ENCODE assay signal across 8 cellular contexts in the genomic region with DNA sequence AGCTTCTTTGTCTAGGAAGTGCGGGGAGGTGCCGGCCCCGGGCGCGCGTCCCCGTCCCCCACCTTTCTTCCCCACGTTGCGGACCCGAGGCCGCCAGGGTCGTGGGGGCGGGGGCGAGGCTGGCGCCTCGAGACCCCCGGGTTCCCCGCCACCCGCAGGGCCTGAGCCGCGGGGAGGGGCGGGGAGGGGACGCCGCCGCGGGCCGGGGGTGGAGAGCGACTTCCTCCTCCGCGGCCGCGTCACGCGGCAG. TPM values are rescaled to one million over a fixed set of nuclear protein-coding genes. Genes with fewer than 3 reads are reported as not detected.
DNase-seq lines count a peak whose midpoint lies in the region; ATAC-seq and TF ChIP-seq lines count a peak whose summit lies in the region.

No MANE protein-coding gene starts in this region.

- no peak overlapping the region for H3K27ac Mint-ChIP-seq in activated T-cell treated with anti-CD3 and anti-CD28 coated beads, Interleukin-2, amount 50 U/mL, for 72 hours

- H3K27me3 ChIP-seq in lower lobe of right lung (ENCODE audit: low read depth) (peaks cover under 1% of the 10 kb centered on the region), upper lobe of left lung (no peaks in the 10 kb centered on the region)

- H3K4me3 ChIP-seq in astrocyte of the cerebellum (ENCODE audit: low read depth, low read length) (peak overlapping the region; percentile 68), lower lobe of right lung (peak overlapping the region; percentile 94), upper lobe of left lung (peak overlapping the region; percentile 69 to 92 (median 83))

- ATAC-seq in activated T-cell treated with anti-CD3 and anti-CD28 coated beads, Interleukin-2, amount 50 U/mL, for 72 hours (replicated peaks in 1 of 2) = peak in 1 of 2 donors; percentile 2
- ATAC-seq in lower lobe of right lung = no peak
- ATAC-seq in upper lobe of left lung (ENCODE audit: low FRiP score in 2 of 2) = no peak
- no peak for ATAC-seq in HG02970 (IDR thresholded peaks at IDR 0.05; ENCODE audit: low FRiP score, unreplicated experiment)
- ATAC-seq in HG03025 (IDR thresholded peaks at IDR 0.05; ENCODE audit: low FRiP score, unreplicated experiment) = no peak

- peak overlapping the region; percentile 100 for H3K27ac ChIP-seq in lower lobe of right lung
- H3K27ac ChIP-seq in upper lobe of left lung = peak overlapping the region; percentile 98 to 100 (median 99)

- 0% methylated on average over 24 of the region's 34 CpGs; no CpG with 5 or more reads in 1 of the 2 donors for WGBS in upper lobe of left lung, 2 donors

- H3K27me3 Mint-ChIP-seq in activated T-cell treated with anti-CD3 and anti-CD28 coated beads, Interleukin-2, amount 50 U/mL, for 72 hours (ENCODE audit: low read depth) = no peaks in the 10 kb centered on the region

- DNase-seq in activated T-cell treated with anti-CD3 and anti-CD28 coated beads, Interleukin-2, amount 50 U/mL, for 72 hours = no peak
- DNase-seq in activated T-cell treated with anti-CD3 and anti-CD28 coated beads for 4 hours (no peak), astrocyte of the cerebellum (ENCODE audit: low read depth) (no peak), lower lobe of right lung (no peak), upper lobe of left lung (no peak), putamen (ENCODE audit: low spot score) (no peak)

- H3K4me1 Mint-ChIP-seq in activated T-cell treated with anti-CD3 and anti-CD28 coated beads, Interleukin-2, amount 50 U/mL, for 72 hours (ENCODE audit: low read depth) = peaks cover 35% of the 10 kb centered on the region

- TF ChIP-seq POLR2A in upper lobe of left lung (IDR thresholded peaks at IDR 0.05) = no peak

- H3K9me3 ChIP-seq in lower lobe of right lung (no peaks in the 10 kb centered on the region), upper lobe of left lung (no peaks in the 10 kb centered on the region)

- peaks cover 27 to 29% of the 10 kb centered on the region in 2 donors for H3K36me3 Mint-ChIP-seq in activated T-cell treated with anti-CD3 and anti-CD28 coated beads, Interleukin-2, amount 50 U/mL, for 72 hours (ENCODE audit: insufficient read depth in 2 of 2)

- H3K36me3 ChIP-seq in lower lobe of right lung (peaks cover 24% of the 10 kb centered on the region), upper lobe of left lung (peaks cover 8 to 28% (median 19%) of the 10 kb centered on the region in 4 donors)

- TF ChIP-seq CTCF in astrocyte of the cerebellum (IDR thresholded peaks at IDR 0.05; ENCODE audit: low read depth, low read length, missing control alignments) (no peak), lower lobe of right lung (IDR thresholded peaks at IDR 0.05) (no peak), upper lobe of left lung (IDR thresholded peaks at IDR 0.05) (no peak)

- TF ChIP-seq EP300 in upper lobe of left lung (IDR thresholded peaks at IDR 0.05) = no peak

- peak overlapping the region; percentile 80 to 85 for H3K4me3 Mint-ChIP-seq in activated T-cell treated with anti-CD3 and anti-CD28 coated beads, Interleukin-2, amount 50 U/mL, for 72 hours

- in situ Hi-C loops in astrocyte of the cerebellum (cut with HindIII; ENCODE audit: low sequenced_read_pairs) = loop anchor here (5.0 kb wide), 1 partner anchor 112 kb away; no protein-coding TSS in a partner anchor

- no peaks in the 10 kb centered on the region for H3K9me3 Mint-ChIP-seq in activated T-cell treated with anti-CD3 and anti-CD28 coated beads, Interleukin-2, amount 50 U/mL, for 72 hours

- intact Hi-C loops in lower lobe of right lung (cut with DNase I) = no loop called here

- H3K4me1 ChIP-seq in lower lobe of right lung (peaks cover 49% of the 10 kb centered on the region), upper lobe of left lung (peaks cover 42 to 79% (median 61%) of the 10 kb centered on the region in 4 donors)

RNA-seq across cellular contexts. Expression of gene ACTG1, which starts 1.8 kb away (rescaled TPM):
- total RNA-seq in activated T-cell treated with anti-CD3 and anti-CD28 coated beads, Interleukin-2, amount 50 U/mL, for 72 hours = 1,000 to 10,000 TPM; 3,862 to 3,966 TPM
- total RNA-seq in lower lobe of right lung (1,821 TPM), upper lobe of left lung (1,000 to 10,000 TPM in 5 of 6 donors, 100 to 1,000 TPM in 1; 902 to 3,864 (median 2,097) TPM)

RNA-seq across cellular contexts. Expression of gene FSCN2, which starts 13.8 kb away (rescaled TPM):
- total RNA-seq in activated T-cell treated with anti-CD3 and anti-CD28 coated beads, Interleukin-2, amount 50 U/mL, for 72 hours = 1 to 10 TPM in 1 of 2 donors, under 1 TPM in 1; 0.95 to 1.8 TPM
- total RNA-seq in lower lobe of right lung (3.3 TPM), upper lobe of left lung (10 to 100 TPM in 1 of 6 donors, 1 to 10 TPM in 5; 2.7 to 37.7 (median 3.9) TPM)

RNA-seq across cellular contexts. Expression of gene FAAP100, which starts 37.7 kb away (rescaled TPM):
- total RNA-seq in activated T-cell treated with anti-CD3 and anti-CD28 coated beads, Interleukin-2, amount 50 U/mL, for 72 hours = 10 to 100 TPM; 21.3 to 29.1 TPM
- total RNA-seq in lower lobe of right lung (26.0 TPM), upper lobe of left lung (10 to 100 TPM; 22.0 to 70.2 (median 32.5) TPM)
